Comparison of ENCODE assay signal across 14 cellular contexts in genomic region chr10:71358292-71358691, GRCh38. TPM values are rescaled to one million over a fixed set of nuclear protein-coding genes. Genes with fewer than 3 reads are reported as not detected.
"Had no signal": no experiment of that assay in that cellular context is flagged by ENCODE, and none has a peak within 500 bp of the region (broad histone marks: within the 10 kb centered on the region; RNA-seq: fewer than 3 reads in every experiment).

No MANE protein-coding gene starts in this region.

- FAIRE-seq: small intestine had no signal

- H3K27ac ChIP-seq: gastrocnemius medialis had no signal

- H3K9me3 ChIP-seq: gastrocnemius medialis had no signal

- H3K9me3 Mint-ChIP-seq: activated T-cell treated with anti-CD3 and anti-CD28 coated beads, Interleukin-2, amount 50 U/mL, for 4 hours; natural killer cell treated with Interleukin-12 subunit alpha and Interleukin-12 subunit beta and Interleukin-15 and Interleukin-18, amount 100 ng/mL, for 72 hours; T-cell had no signal

- H3K4me1 Mint-ChIP-seq: T-cell had no signal

- H3K27me3 Mint-ChIP-seq: natural killer cell treated with Interleukin-12 subunit alpha and Interleukin-12 subunit beta and Interleukin-15 and Interleukin-18, amount 100 ng/mL, for 72 hours; T-cell had no signal

- DNase-seq: activated CD4-positive, alpha-beta T cell treated with anti-CD3 and anti-CD28 coated beads for 1 hour; activated CD4-positive, alpha-beta T cell treated with anti-CD3 and anti-CD28 coated beads, Interleukin-2, amount 50 U/mL, for 4 hours; activated effector memory CD4-positive, alpha-beta T cell treated with Interleukin-2 at 50 U/mL for 16 hours; activated naive CD4-positive, alpha-beta T cell treated with anti-CD3 and anti-CD28 coated beads, Interleukin-2, amount 50 U/mL, for 16 hours; activated T-cell treated with anti-CD3 and anti-CD28 coated beads, Interleukin-2, amount 50 U/mL, for 4 hours; erythroblast; gastrocnemius medialis; occipital lobe; small intestine; T-cell; T-helper 9 cell; trophoblast cell had no signal

- H3K4me3 ChIP-seq: gastrocnemius medialis had no signal

- H3K27ac Mint-ChIP-seq: natural killer cell treated with Interleukin-12 subunit alpha and Interleukin-12 subunit beta and Interleukin-15 and Interleukin-18, amount 100 ng/mL, for 72 hours; T-cell had no signal

- H3K27me3 ChIP-seq: gastrocnemius medialis had no signal

- H3K4me1 ChIP-seq: gastrocnemius medialis had no signal

- ATAC-seq: activated T-cell treated with anti-CD3 and anti-CD28 coated beads, Interleukin-2, amount 50 U/mL, for 4 hours; natural killer cell treated with Interleukin-12 subunit alpha and Interleukin-12 subunit beta and Interleukin-15 and Interleukin-18, amount 100 ng/mL, for 72 hours; T-cell had no signal

- H3K36me3 Mint-ChIP-seq: natural killer cell treated with Interleukin-12 subunit alpha and Interleukin-12 subunit beta and Interleukin-15 and Interleukin-18, amount 100 ng/mL, for 72 hours had no signal

- H3K4me3 Mint-ChIP-seq: activated T-cell treated with anti-CD3 and anti-CD28 coated beads, Interleukin-2, amount 50 U/mL, for 4 hours; natural killer cell treated with Interleukin-12 subunit alpha and Interleukin-12 subunit beta and Interleukin-15 and Interleukin-18, amount 100 ng/mL, for 72 hours; T-cell had no signal

RNA-seq across cellular contexts. Expression of gene CDH23, which starts 38.4 kb away (rescaled TPM):
- total RNA-seq: lung microvascular endothelial cell had no signal
